Comparison of ENCODE assay signal across 19 cellular contexts in the genomic region with DNA sequence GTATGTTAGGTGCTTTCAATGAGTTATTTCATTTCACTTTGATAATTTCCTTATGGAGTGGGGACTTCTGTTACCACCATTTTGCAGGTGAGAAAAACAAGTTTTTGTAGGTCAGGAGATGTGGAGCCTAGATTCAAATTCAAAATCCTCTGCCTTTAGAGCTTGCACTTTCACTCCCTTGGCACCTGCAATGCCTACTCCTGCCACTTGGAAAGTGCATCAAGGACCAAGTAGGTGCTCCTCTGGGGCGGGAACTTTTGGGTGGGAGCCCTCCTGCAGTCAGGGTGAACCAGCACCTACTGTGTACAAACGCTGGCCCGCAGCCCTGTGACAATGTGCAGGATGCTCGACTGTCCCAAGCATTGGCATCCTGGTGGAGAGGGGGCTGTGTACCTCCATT.
DNase-seq lines count a peak whose midpoint lies in the region; ATAC-seq, FAIRE-seq and TF ChIP-seq lines count a peak whose summit lies in the region.
"Had no signal": no experiment of that assay in that cellular context is flagged by ENCODE, and none has a peak within 500 bp of the region (broad histone marks: within the 10 kb centered on the region; RNA-seq: fewer than 3 reads in every experiment).

No MANE protein-coding gene starts in this region.

- no peak for FAIRE-seq in H1 (lab: Jason Lieb, UNC)

- H2AK5ac ChIP-seq in H1 (ENCODE audit: low read depth, low read length) (no peak overlapping the region), neuronal stem cell (ENCODE audit: low read depth, low read length) (no peak overlapping the region)

- no peak overlapping the region for H3K4ac ChIP-seq in H1 (replicated peaks; ENCODE audit: insufficient read length, low read depth, low read length)
- H3K4ac ChIP-seq in neuronal stem cell (ENCODE audit: low read length) = peak overlapping the region; percentile 53

- H4K20me1 ChIP-seq in H1 (replicated peaks in 1 of 2; ENCODE audit: control insufficient read depth in 1 of 2, insufficient read depth in 2 of 2, low read length in 2 of 2) = no peaks in the 10 kb centered on the region

- H3K4me2 ChIP-seq in H1 (ENCODE audit: insufficient read depth in 1 of 2, low read depth in 2 of 2, low read length in 2 of 2) (no peak overlapping the region), neuronal stem cell (ENCODE audit: insufficient read depth, low read length, poor library complexity, severe bottlenecking) (no peak overlapping the region)

- H3K9ac ChIP-seq in H1 (replicated peaks in 1 of 4; ENCODE audit: extremely low read depth in 1 of 4, low read depth in 3 of 4, low read length in 3 of 4) (no peak overlapping the region), neuronal stem cell (ENCODE audit: low read depth, low read length, poor library complexity) (no peak overlapping the region)

- H3K79me2 ChIP-seq in H1 (ENCODE audit: control insufficient read depth in 1 of 2, insufficient read depth in 2 of 2, low read length in 2 of 2) = no peaks in the 10 kb centered on the region

- no peaks in the 10 kb centered on the region for H3K79me1 ChIP-seq in H1 (ENCODE audit: low read depth, low read length)
- H3K79me1 ChIP-seq in neuronal stem cell (ENCODE audit: low read depth, low read length) = no peaks in the 10 kb centered on the region

- H4K91ac ChIP-seq in H1 (replicated peaks; ENCODE audit: insufficient read length, low read length) = no peak overlapping the region
- peak overlapping the region; percentile 79 for H4K91ac ChIP-seq in neuronal stem cell (ENCODE audit: low read depth, low read length, poor library complexity)

- ATAC-seq in stimulated activated naive CD8-positive, alpha-beta T cell treated with anti-CD3 and anti-CD28 coated beads, Interleukin-15, Interleukin-2, amounts not matched to agents 100 U/mL and 50 U/mL, for 24 hours = no peak
- ATAC-seq: left colon had no signal

- H2AFZ ChIP-seq in H1 (ENCODE audit: low read length) (no peak overlapping the region), neuronal stem cell (ENCODE audit: low read length) (no peak overlapping the region)

- POLR2A ChIA-PET in H1 (lab: Charles Lee; ENCODE audit: partially characterized antibody) = no interaction called here

- TF ChIP-seq POLR2A in NB4 (IDR thresholded peaks at IDR 0.05; ENCODE audit: extremely low read depth, insufficient read length) (no peak), H1 (IDR thresholded peaks at IDR 0.05; ENCODE audit: control extremely low read depth in 1 of 2, low read depth in 2 of 2, low read length in 2 of 2) (no peak)

- peak; percentile 26 for TF ChIP-seq CTCF in GM12864 (IDR thresholded peaks at IDR 0.05; ENCODE audit: low read depth, low read length, missing control alignments)
- peak; percentile 28 for TF ChIP-seq CTCF in NB4 (IDR thresholded peaks at IDR 0.05; ENCODE audit: low read depth, low read length)
- TF ChIP-seq CTCF in H1 (IDR thresholded peaks at IDR 0.05; ENCODE audit: control extremely low read depth in 1 of 3, insufficient read depth in 1 of 3, low read depth in 1 of 3, low read length in 3 of 3) = peak; percentile 9 to 43 (median 39); a peak in 3 of 4 replicates

- no peaks in the 10 kb centered on the region for H3K23me2 ChIP-seq in H1 (ENCODE audit: low read depth, low read length)

- no peak overlapping the region for H3K56ac ChIP-seq in H1 (replicated peaks; ENCODE audit: insufficient read length, low read depth, low read length)

- no peak overlapping the region for H2BK20ac ChIP-seq in H1 (ENCODE audit: low read length)

- H4K8ac ChIP-seq in H1 (ENCODE audit: extremely low read depth, insufficient read depth, low read length) = no peak overlapping the region
- no peak overlapping the region for H4K8ac ChIP-seq in neuronal stem cell (ENCODE audit: low read depth, low read length)

- H3K14ac ChIP-seq in H1 (ENCODE audit: insufficient read length) (no peak overlapping the region), neuronal stem cell (ENCODE audit: low read length) (no peak overlapping the region)

- no peak for TF ChIP-seq EP300 in H1 (IDR thresholded peaks at IDR 0.05; ENCODE audit: borderline replicate concordance in 1 of 2, low read depth in 2 of 2, low read length in 2 of 2)

- H3K4me1 ChIP-seq in H1 (replicated peaks in 1 of 4; ENCODE audit: control insufficient read depth in 3 of 4, insufficient read depth in 4 of 4, low read length in 3 of 4) (no peaks in the 10 kb centered on the region; a peak in 1 of 7 replicates), neuronal stem cell (ENCODE audit: control insufficient read depth in 2 of 2, insufficient read depth in 1 of 2, low read depth in 1 of 2, low read length in 2 of 2) (peaks cover 0 to 11% of the 10 kb centered on the region in 2 donors)
- H3K4me1 ChIP-seq: esophagus muscularis mucosa, sigmoid colon had no signal

- H3K9me3 ChIP-seq in H1 (ENCODE audit: insufficient read depth in 2 of 2, low read depth in 1 of 2, low read length in 1 of 2) = no peaks in the 10 kb centered on the region
- H3K9me3 ChIP-seq in neuronal stem cell (replicated peaks in 1 of 2; ENCODE audit: control insufficient read depth in 2 of 2, insufficient read depth in 1 of 2, low read depth in 1 of 2, low read length in 2 of 2) = no peaks in the 10 kb centered on the region
- H3K9me3 ChIP-seq: esophagus muscularis mucosa, sigmoid colon had no signal

- H3K36me3 ChIP-seq in H1 (ENCODE audit: control insufficient read depth in 2 of 4, insufficient read depth in 4 of 4, low read length in 3 of 4) (no peaks in the 10 kb centered on the region), neuronal stem cell (replicated peaks in 1 of 2; ENCODE audit: control insufficient read depth in 2 of 2, insufficient read depth in 2 of 2, low read length in 2 of 2) (no peaks in the 10 kb centered on the region)
- H3K36me3 ChIP-seq: esophagus muscularis mucosa, sigmoid colon had no signal

- H3K4me3 ChIP-seq in GM12864 (ENCODE audit: low read depth, low read length) = no peak overlapping the region
- no peak overlapping the region for H3K4me3 ChIP-seq in NB4 (ENCODE audit: low read depth, low read length)
- no peak overlapping the region for H3K4me3 ChIP-seq in H1 (ENCODE audit: extremely low read depth in 1 of 4, insufficient read depth in 2 of 4, low read depth in 3 of 4, low read length in 4 of 4)
- H3K4me3 ChIP-seq in neuronal stem cell (ENCODE audit: low read length in 2 of 2) = no peak overlapping the region
- H3K4me3 ChIP-seq: esophagus muscularis mucosa, sigmoid colon had no signal

- H3K23ac ChIP-seq in H1 (ENCODE audit: insufficient read length) = no peak overlapping the region
- H3K23ac ChIP-seq in neuronal stem cell (ENCODE audit: low read depth, low read length, poor library complexity) = no peak overlapping the region

- TF ChIP-seq RAD21 in H1 (IDR thresholded peaks at IDR 0.05 in 1 of 2, conservative IDR thresholded peaks at IDR 0.05 in 1 of 2; ENCODE audit: low read depth in 2 of 2, low read length in 2 of 2) = peak; percentile 5 to 19; a peak in 1 of 4 replicates

- H2BK15ac ChIP-seq in H1 (ENCODE audit: low read length) = no peak overlapping the region
- no peak overlapping the region for H2BK15ac ChIP-seq in neuronal stem cell (ENCODE audit: low read length)

- WGBS in H1 (ENCODE audit: extremely low coverage in 1 of 2, insufficient coverage in 1 of 2, insufficient read length in 1 of 2, insufficient replicate concordance in 2 of 2, low coverage in 1 of 2, low lambda C conversion rate in 2 of 2, missing lambda C conversion rate in 1 of 2), 2 experiments = 93% methylated on average over 3 of the region's 4 CpGs; no CpG with 5 or more reads in 1 of the 2 experiments
- WGBS in neuronal stem cell (ENCODE audit: extremely low coverage in 2 of 2, insufficient read length in 2 of 2, insufficient replicate concordance in 1 of 2), 2 donors = no CpG with 5 or more reads among the region's 4 CpGs

- no peak overlapping the region for H4K5ac ChIP-seq in H1 (ENCODE audit: insufficient read length, low read depth, low read length)

- H3K18ac ChIP-seq in H1 (ENCODE audit: extremely low read depth, low read length) = no peak overlapping the region
- H3K18ac ChIP-seq in neuronal stem cell (ENCODE audit: low read length) = peak overlapping the region; percentile 25

- H3K27me3 ChIP-seq in H1 (replicated peaks in 1 of 4; ENCODE audit: control insufficient read depth in 3 of 4, extremely low read depth in 1 of 4, insufficient read depth in 3 of 4, low read length in 3 of 4) (peaks cover 0 to 7% (median 3%) of the 10 kb centered on the region in 4 experiments; a peak in 5 of 7 replicates), neuronal stem cell (ENCODE audit: control insufficient read depth in 3 of 3, insufficient read depth in 3 of 3, low read depth in 1 of 3, low read length in 3 of 3) (peaks cover 0 to 13% (median 0%) of the 10 kb centered on the region in 3 experiments)

- no peak for DNase-seq in GM12864 (ENCODE audit: low read depth)
- DNase-seq in NB4 (ENCODE audit: low read depth) = no peak
- no peak for DNase-seq in H1 (ENCODE audit: low read depth in 1 of 2, low spot score in 2 of 2)
- DNase-seq in neuronal stem cell (ENCODE audit: low spot score) = no peak
- no peak for DNase-seq in hypothalamus (lab: John Stamatoyannopoulos, UW)
- DNase-seq in NCI-H748 treated with DMSO at 0.1 percent for 48 hours (lab: John Stamatoyannopoulos, UW) = no peak
- DNase-seq in stimulated activated naive CD8-positive, alpha-beta T cell treated with anti-CD3 and anti-CD28 coated beads, Interleukin-15, Interleukin-2, amounts not matched to agents 100 U/mL and 50 U/mL, for 24 hours = no peak
- DNase-seq: activated CD4-positive, alpha-beta T cell treated with anti-CD3 and anti-CD28 coated beads, Interleukin-2, amount 10 ng/mL, durations not matched to agents 7 days and 5 days; activated naive CD4-positive, alpha-beta T cell treated with Interleukin-2 at 50 U/mL for 16 hours; dermis blood vessel endothelial cell; Karpas-422; left colon; NCI-H146; NCI-H345; OCI-M1; sigmoid colon; stimulated activated CD4-positive, alpha-beta T cell treated with anti-CD3 and anti-CD28 coated beads, Interleukin-2, amount 100 ng/mL, for 48 hours; T-helper 9 cell had no signal

- H2BK120ac ChIP-seq in H1 (replicated peaks; ENCODE audit: low read depth, low read length) = no peak overlapping the region
- no peak overlapping the region for H2BK120ac ChIP-seq in neuronal stem cell (ENCODE audit: low read depth, low read length)

- H2BK12ac ChIP-seq in H1 (ENCODE audit: low read depth, low read length) = no peak overlapping the region
- no peak overlapping the region for H2BK12ac ChIP-seq in neuronal stem cell (ENCODE audit: low read length)

- CTCF ChIA-PET in H1 (lab: Charles Lee; ENCODE audit: partially characterized antibody) = interaction anchor here (0.6 to 3.5 kb wide), 23 partner anchors 10 to 517 kb away, joined by 3 to 16 read pairs (median 4); no protein-coding TSS in a partner anchor

- H3K27ac ChIP-seq in H1 (ENCODE audit: low read depth, low read length) (no peak overlapping the region), neuronal stem cell (replicated peaks; ENCODE audit: low read length) (no peak overlapping the region)
- H3K27ac ChIP-seq: esophagus muscularis mucosa, sigmoid colon had no signal

- H2BK5ac ChIP-seq in H1 (ENCODE audit: low read depth, low read length) (no peak overlapping the region), neuronal stem cell (ENCODE audit: low read length) (no peak overlapping the region)

TF ChIP-seq in H1, 55 proteins besides CTCF, POLR2A, EP300 and RAD21 (continues in another document):
- TF ChIP-seq SP1 (IDR thresholded peaks at IDR 0.05; ENCODE audit: low read depth, low read length) (no peak), SP2 (IDR thresholded peaks at IDR 0.05; ENCODE audit: low read length) (no peak), BACH1 (IDR thresholded peaks at IDR 0.05; ENCODE audit: low read length) (no peak)
